In the genomic region with DNA sequence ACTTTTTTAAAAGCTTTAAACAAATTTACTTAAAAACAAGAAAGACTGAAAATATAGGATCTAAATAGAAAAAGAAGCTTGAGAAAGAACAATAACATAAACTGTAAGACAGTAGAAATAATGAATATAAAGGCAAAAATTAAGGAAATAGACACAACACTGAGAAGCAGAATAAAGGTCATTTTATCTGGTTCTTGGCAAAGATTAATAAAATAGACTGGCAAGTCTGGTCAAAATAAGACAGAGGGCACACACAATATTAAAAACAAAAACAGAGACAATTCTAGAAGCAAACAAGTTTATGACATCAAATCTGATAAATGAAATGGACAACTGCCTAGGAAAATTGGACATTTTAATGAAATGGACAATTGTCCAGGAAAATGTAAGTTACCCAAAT, we compare ENCODE assay signal across 16 cellular contexts.
A peak's percentile ranks its signal among the peaks of the same experiment; 100 is the strongest.
DNase-seq lines count a peak whose midpoint lies in the region; ATAC-seq, FAIRE-seq and TF ChIP-seq lines count a peak whose summit lies in the region.
"Had no signal": no experiment of that assay in that cellular context is flagged by ENCODE, and none has a peak within 500 bp of the region (broad histone marks: within the 10 kb centered on the region; RNA-seq: fewer than 3 reads in every experiment).

No MANE protein-coding gene starts in this region.

- H3K27me3 ChIP-seq in layer of hippocampus (ENCODE audit: control insufficient read depth, insufficient read depth, low read length) (no peaks in the 10 kb centered on the region), subcutaneous abdominal adipose tissue (ENCODE audit: control insufficient read depth in 5 of 5, insufficient read depth in 4 of 5, low read length in 5 of 5) (no peaks in the 10 kb centered on the region), SK-N-SH (ENCODE audit: insufficient read depth) (no peaks in the 10 kb centered on the region)

- peaks cover 13% of the 10 kb centered on the region for H3F3A ChIP-seq in SK-N-SH (replicated peaks; ENCODE audit: insufficient read depth)

- H3K9me3 Mint-ChIP-seq in central memory CD8-positive, alpha-beta T cell: no peaks in the 10 kb centered on the region
- H3K9me3 Mint-ChIP-seq: CD4-positive, alpha-beta T cell; GM23338 had no signal

- no peaks in the 10 kb centered on the region for H3K36me3 ChIP-seq in subcutaneous abdominal adipose tissue (ENCODE audit: control insufficient read depth in 5 of 5, insufficient read depth in 5 of 5, low read length in 5 of 5)
- H3K36me3 ChIP-seq in SK-N-SH (replicated peaks in 1 of 2; ENCODE audit: control insufficient read depth in 1 of 2, insufficient read depth in 2 of 2, low read length in 1 of 2): peaks cover 4 to 5% of the 10 kb centered on the region in 2 experiments

- no peak for ATAC-seq in central memory CD8-positive, alpha-beta T cell (replicated peaks; ENCODE audit: extremely low read depth, poor library complexity, severe bottlenecking)
- ATAC-seq: GM12878, GM23338 had no signal

- H3K27ac Mint-ChIP-seq in central memory CD8-positive, alpha-beta T cell (ENCODE audit: low read depth): peak overlapping the region; percentile 32
- H3K27ac Mint-ChIP-seq: CD4-positive, alpha-beta T cell; GM23338; H9 had no signal

- H3K4me1 ChIP-seq in subcutaneous abdominal adipose tissue (ENCODE audit: control insufficient read depth in 5 of 5, insufficient read depth in 5 of 5, low read length in 5 of 5): peaks cover 0 to 29% (median 20%) of the 10 kb centered on the region in 5 donors
- H3K4me1 ChIP-seq in SK-N-SH (ENCODE audit: control insufficient read depth in 1 of 2, insufficient read depth in 2 of 2, low read depth in 1 of 2, low read length in 1 of 2): no peaks in the 10 kb centered on the region; a peak in 1 of 4 replicates

- TF ChIP-seq CTCF in SK-N-SH (IDR thresholded peaks at IDR 0.05): no peak

- peaks cover 4% of the 10 kb centered on the region for H3K4me1 Mint-ChIP-seq in central memory CD8-positive, alpha-beta T cell
- H3K4me1 Mint-ChIP-seq: GM23338, H9 had no signal

- no peaks in the 10 kb centered on the region for H3K79me2 ChIP-seq in SK-N-SH (ENCODE audit: insufficient read depth)

- no peak overlapping the region for H3K9ac ChIP-seq in subcutaneous abdominal adipose tissue (ENCODE audit: low read length in 5 of 5)
- no peak overlapping the region for H3K9ac ChIP-seq in SK-N-SH

- H3K4me2 ChIP-seq in SK-N-SH: no peak overlapping the region
- H3K4me2 ChIP-seq: GM23338 had no signal

- POLR2A ChIA-PET in SK-N-SH (lab: Yijun Ruan, JAX): no interaction called here

- no peak for TF ChIP-seq EP300 in SK-N-SH (IDR thresholded peaks at IDR 0.05; ENCODE audit: borderline replicate concordance in 1 of 2, low read depth in 1 of 2, low read length in 1 of 2)

- H3K4me3 ChIP-seq in subcutaneous abdominal adipose tissue (ENCODE audit: low read depth in 1 of 5, low read length in 5 of 5): no peak overlapping the region
- no peak overlapping the region for H3K4me3 ChIP-seq in SK-N-SH (ENCODE audit: low read depth in 2 of 2, low read length in 1 of 2)
- H3K4me3 ChIP-seq: GM12878, GM23338 had no signal

- peak; percentile 43 for FAIRE-seq in H54 (lab: Jason Lieb, UNC)
- FAIRE-seq: GM12878, GM18507 had no signal

- H3K36me3 Mint-ChIP-seq in central memory CD8-positive, alpha-beta T cell (ENCODE audit: insufficient read depth): peaks cover 8% of the 10 kb centered on the region

- no peaks in the 10 kb centered on the region for H4K20me1 ChIP-seq in SK-N-SH (ENCODE audit: insufficient read depth)

- no peak for TF ChIP-seq RAD21 in SK-N-SH (IDR thresholded peaks at IDR 0.05; ENCODE audit: low read length)

- CTCF ChIA-PET in SK-N-SH (lab: Yijun Ruan, JAX): interaction anchor here (0.7 to 1.9 kb wide), 3 partner anchors 223 to 375 kb away, joined by 3 to 8 read pairs (median 4); no protein-coding TSS in a partner anchor

- H3K27ac ChIP-seq in layer of hippocampus (ENCODE audit: low read depth, low read length) (peak overlapping the region; percentile 35), subcutaneous abdominal adipose tissue (ENCODE audit: low read depth, low read length) (peak overlapping the region; percentile 15), SK-N-SH (ENCODE audit: low read depth in 2 of 2, low read length in 1 of 2) (no peak overlapping the region)

- H2AFZ ChIP-seq in SK-N-SH (ENCODE audit: low read depth): no peak overlapping the region
- H2AFZ ChIP-seq: GM23338 had no signal

- no peak overlapping the region for H3K4me3 Mint-ChIP-seq in central memory CD8-positive, alpha-beta T cell
- H3K4me3 Mint-ChIP-seq: CD4-positive, alpha-beta T cell; GM23338; H9 had no signal

- no peaks in the 10 kb centered on the region for H3K9me2 ChIP-seq in SK-N-SH

- TF ChIP-seq POLR2A in H54 (IDR thresholded peaks at IDR 0.05; ENCODE audit: low read depth, low read length): no peak

- H3K9me3 ChIP-seq in subcutaneous abdominal adipose tissue (ENCODE audit: control insufficient read depth in 5 of 5, low read length in 5 of 5): no peaks in the 10 kb centered on the region
- H3K9me3 ChIP-seq in SK-N-SH: no peaks in the 10 kb centered on the region

- DNase-seq in H54 (ENCODE audit: insufficient read length, low spot score) (no peak), OCI-M1 (lab: John Stamatoyannopoulos, UW) (no peak), NCI-H524 treated with DMSO at 0.1 percent for 48 hours (lab: John Stamatoyannopoulos, UW) (no peak), SK-N-SH (no peak)
- no peak for DNase-seq in central memory CD8-positive, alpha-beta T cell (ENCODE audit: low spot score in 2 of 2)
- no peak for DNase-seq in activated CD4-positive, CD25-positive, alpha-beta regulatory T cell (lab: John Stamatoyannopoulos, UW)
- DNase-seq: ACHN; C1 segment of cervical spinal cord; CD4-positive, alpha-beta T cell; DMS79; H9 had no signal

- H3K27me3 Mint-ChIP-seq in central memory CD8-positive, alpha-beta T cell: no peaks in the 10 kb centered on the region
- H3K27me3 Mint-ChIP-seq: CD4-positive, alpha-beta T cell had no signal

TF ChIP-seq in SK-N-SH, 30 proteins besides CTCF, POLR2A, EP300 and RAD21 (continues in another document):
- TF ChIP-seq NFIC (IDR thresholded peaks at IDR 0.05; ENCODE audit: borderline replicate concordance) (no peak), FOXJ3 (CRISPR knock-in tag; IDR thresholded peaks at IDR 0.05) (no peak), FOSL2 (IDR thresholded peaks at IDR 0.05; ENCODE audit: borderline replicate concordance, low read depth) (no peak), MXI1 (IDR thresholded peaks at IDR 0.05; ENCODE audit: low read depth, low read length) (no peak), EZH2phosphoT487 (IDR thresholded peaks at IDR 0.05; ENCODE audit: borderline replicate concordance, low read depth) (no peak), TCF12 (IDR thresholded peaks at IDR 0.05) (no peak), RXRA (IDR thresholded peaks at IDR 0.05; ENCODE audit: borderline replicate concordance, low read depth) (no peak), SIN3A (IDR thresholded peaks at IDR 0.05; ENCODE audit: borderline replicate concordance, low read depth, low read length) (no peak), GABPA (IDR thresholded peaks at IDR 0.05; ENCODE audit: low read depth) (no peak), FOXM1 (IDR thresholded peaks at IDR 0.05; ENCODE audit: low read depth) (no peak)
- TF ChIP-seq, protein P1, sequence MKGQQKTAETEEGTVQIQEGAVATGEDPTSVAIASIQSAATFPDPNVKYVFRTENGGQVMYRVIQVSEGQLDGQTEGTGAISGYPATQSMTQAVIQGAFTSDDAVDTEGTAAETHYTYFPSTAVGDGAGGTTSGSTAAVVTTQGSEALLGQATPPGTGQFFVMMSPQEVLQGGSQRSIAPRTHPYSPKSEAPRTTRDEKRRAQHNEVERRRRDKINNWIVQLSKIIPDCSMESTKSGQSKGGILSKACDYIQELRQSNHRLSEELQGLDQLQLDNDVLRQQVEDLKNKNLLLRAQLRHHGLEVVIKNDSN (IDR thresholded peaks at IDR 0.05; ENCODE audit: borderline replicate concordance, low read depth): no peak
- TF ChIP-seq, protein P2, sequence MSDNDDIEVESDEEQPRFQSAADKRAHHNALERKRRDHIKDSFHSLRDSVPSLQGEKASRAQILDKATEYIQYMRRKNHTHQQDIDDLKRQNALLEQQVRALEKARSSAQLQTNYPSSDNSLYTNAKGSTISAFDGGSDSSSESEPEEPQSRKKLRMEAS (IDR thresholded peaks at IDR 0.05; ENCODE audit: low read depth): no peak
- TF ChIP-seq, protein P3, sequence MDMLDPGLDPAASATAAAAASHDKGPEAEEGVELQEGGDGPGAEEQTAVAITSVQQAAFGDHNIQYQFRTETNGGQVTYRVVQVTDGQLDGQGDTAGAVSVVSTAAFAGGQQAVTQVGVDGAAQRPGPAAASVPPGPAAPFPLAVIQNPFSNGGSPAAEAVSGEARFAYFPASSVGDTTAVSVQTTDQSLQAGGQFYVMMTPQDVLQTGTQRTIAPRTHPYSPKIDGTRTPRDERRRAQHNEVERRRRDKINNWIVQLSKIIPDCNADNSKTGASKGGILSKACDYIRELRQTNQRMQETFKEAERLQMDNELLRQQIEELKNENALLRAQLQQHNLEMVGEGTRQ (IDR thresholded peaks at IDR 0.05; ENCODE audit: borderline replicate concordance, low read depth, low read length): no peak
- TF ChIP-seq, protein P4, sequence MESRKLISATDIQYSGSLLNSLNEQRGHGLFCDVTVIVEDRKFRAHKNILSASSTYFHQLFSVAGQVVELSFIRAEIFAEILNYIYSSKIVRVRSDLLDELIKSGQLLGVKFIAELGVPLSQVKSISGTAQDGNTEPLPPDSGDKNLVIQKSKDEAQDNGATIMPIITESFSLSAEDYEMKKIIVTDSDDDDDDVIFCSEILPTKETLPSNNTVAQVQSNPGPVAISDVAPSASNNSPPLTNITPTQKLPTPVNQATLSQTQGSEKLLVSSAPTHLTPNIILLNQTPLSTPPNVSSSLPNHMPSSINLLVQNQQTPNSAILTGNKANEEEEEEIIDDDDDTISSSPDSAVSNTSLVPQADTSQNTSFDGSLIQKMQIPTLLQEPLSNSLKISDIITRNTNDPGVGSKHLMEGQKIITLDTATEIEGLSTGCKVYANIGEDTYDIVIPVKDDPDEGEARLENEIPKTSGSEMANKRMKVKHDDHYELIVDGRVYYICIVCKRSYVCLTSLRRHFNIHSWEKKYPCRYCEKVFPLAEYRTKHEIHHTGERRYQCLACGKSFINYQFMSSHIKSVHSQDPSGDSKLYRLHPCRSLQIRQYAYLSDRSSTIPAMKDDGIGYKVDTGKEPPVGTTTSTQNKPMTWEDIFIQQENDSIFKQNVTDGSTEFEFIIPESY (IDR thresholded peaks at IDR 0.05; ENCODE audit: borderline replicate concordance, low read depth): no peak
- TF ChIP-seq, protein P5, sequence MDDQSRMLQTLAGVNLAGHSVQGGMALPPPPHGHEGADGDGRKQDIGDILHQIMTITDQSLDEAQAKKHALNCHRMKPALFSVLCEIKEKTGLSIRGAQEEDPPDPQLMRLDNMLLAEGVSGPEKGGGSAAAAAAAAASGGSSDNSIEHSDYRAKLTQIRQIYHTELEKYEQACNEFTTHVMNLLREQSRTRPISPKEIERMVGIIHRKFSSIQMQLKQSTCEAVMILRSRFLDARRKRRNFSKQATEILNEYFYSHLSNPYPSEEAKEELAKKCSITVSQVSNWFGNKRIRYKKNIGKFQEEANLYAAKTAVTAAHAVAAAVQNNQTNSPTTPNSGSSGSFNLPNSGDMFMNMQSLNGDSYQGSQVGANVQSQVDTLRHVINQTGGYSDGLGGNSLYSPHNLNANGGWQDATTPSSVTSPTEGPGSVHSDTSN (IDR thresholded peaks at IDR 0.05): no peak

Comparison
In these comparisons a context has a peak if more than half of its experiments do, and no peak if none do; other contexts are left out.
1. H3K27ac ChIP-seq: peak in layer of hippocampus (single experiment) and subcutaneous abdominal adipose tissue (single experiment); none in SK-N-SH (0 of 2).